In genomic region chr5:128015978-128016377, GRCh38 we compare ENCODE assay signal across 15 cellular contexts.
DNase-seq lines count a peak whose midpoint lies in the region; ATAC-seq, FAIRE-seq and TF ChIP-seq lines count a peak whose summit lies in the region.
"Had no signal": no experiment of that assay in that cellular context is flagged by ENCODE, and none has a peak within 500 bp of the region (broad histone marks: within the 10 kb centered on the region; RNA-seq: fewer than 3 reads in every experiment).

No MANE protein-coding gene starts in this region.

- H3K9ac ChIP-seq in HCT116 (ENCODE audit: low read length) (no peak overlapping the region), K562 (ENCODE audit: insufficient read depth in 1 of 2, low read depth in 2 of 2, low read length in 2 of 2) (no peak overlapping the region)
- H3K9ac ChIP-seq: BLaER1 treated with 17β-estradiol and CSF1 and Interleukin-3, amounts not matched to agents 10 nM and 100 nM had no signal

- H2AFZ ChIP-seq in HCT116 (ENCODE audit: low read depth, low read length, poor library complexity, severe bottlenecking) (no peak overlapping the region), K562 (ENCODE audit: low read depth, low read length) (no peak overlapping the region)

- TF ChIP-seq POLR2A in A549 (IDR thresholded peaks at IDR 0.05; ENCODE audit: low read length), result no peak
- TF ChIP-seq POLR2A in HCT116 (IDR thresholded peaks at IDR 0.05; ENCODE audit: borderline replicate concordance, extremely low read depth, insufficient read depth, insufficient read length), result no peak
- TF ChIP-seq POLR2A in K562 (conservative IDR thresholded peaks at IDR 0.05), result no peak
- no peak for TF ChIP-seq POLR2A in esophagus muscularis mucosa (IDR thresholded peaks at IDR 0.05; ENCODE audit: low read depth)

- H3K79me2 ChIP-seq in HCT116 (ENCODE audit: insufficient read depth, low read length) (no peaks in the 10 kb centered on the region), K562 (ENCODE audit: control insufficient read depth, insufficient read depth, low read length) (no peaks in the 10 kb centered on the region)

- TF ChIP-seq RAD21 in A549 (conservative IDR thresholded peaks at IDR 0.05 in 1 of 2, IDR thresholded peaks at IDR 0.05 in 1 of 2), result no peak
- no peak for TF ChIP-seq RAD21 in HCT116 (IDR thresholded peaks at IDR 0.05; ENCODE audit: low read depth)
- TF ChIP-seq RAD21 in K562 (CRISPR knock-in tag; conservative IDR thresholded peaks at IDR 0.05 in 1 of 2, IDR thresholded peaks at IDR 0.05 in 1 of 2), result no peak

- H3K9me1 ChIP-seq in K562 (ENCODE audit: control insufficient read depth, insufficient read depth, low read length), result no peaks in the 10 kb centered on the region

- in situ Hi-C loops in K562 (cut with MboI), result no loop called here

- 93% methylated on average over 1 of the region's 1 CpG for WGBS in A549 (ENCODE audit: missing lambda C conversion rate)
- WGBS in K562 (ENCODE audit: insufficient coverage, low coverage, missing lambda C conversion rate), result 14% methylated on average over 1 of the region's 1 CpG
- 100% methylated on average over 1 of the region's 1 CpG for WGBS in esophagus muscularis mucosa

- H3K9me3 ChIP-seq in A549 (no peaks in the 10 kb centered on the region), HCT116 (ENCODE audit: control insufficient read depth in 1 of 2, insufficient read depth in 1 of 2, low read depth in 1 of 2, low read length in 2 of 2) (no peaks in the 10 kb centered on the region), K562 (replicated peaks; ENCODE audit: control insufficient read depth, insufficient read depth, low read depth, low read length) (no peaks in the 10 kb centered on the region), left lung (no peaks in the 10 kb centered on the region), esophagus muscularis mucosa (no peaks in the 10 kb centered on the region)
- H3K9me3 ChIP-seq: BLaER1 treated with 17β-estradiol and CSF1 and Interleukin-3, amounts not matched to agents 10 nM and 100 nM had no signal

- H3K36me3 ChIP-seq in HCT116 (ENCODE audit: control insufficient read depth in 1 of 2, insufficient read depth in 2 of 2, low read length in 2 of 2) (no peaks in the 10 kb centered on the region), K562 (ENCODE audit: control insufficient read depth, insufficient read depth, low read length) (no peaks in the 10 kb centered on the region; the same call in 2 of the 3 replicates), left lung (no peaks in the 10 kb centered on the region), esophagus muscularis mucosa (no peaks in the 10 kb centered on the region)

- H3K27me3 Mint-ChIP-seq in memory B cell, result no peaks in the 10 kb centered on the region
- no peaks in the 10 kb centered on the region for H3K27me3 Mint-ChIP-seq in natural killer cell treated with Interleukin-12 subunit alpha and Interleukin-12 subunit beta and Interleukin-15 and Interleukin-18, amount 100 ng/mL, for 72 hours

- no peaks in the 10 kb centered on the region for H3K4me1 Mint-ChIP-seq in memory B cell
- no peaks in the 10 kb centered on the region for H3K4me1 Mint-ChIP-seq in natural killer cell treated with Interleukin-12 subunit alpha and Interleukin-12 subunit beta and Interleukin-15 and Interleukin-18, amount 100 ng/mL, for 72 hours (ENCODE audit: low read depth in 2 of 2)
- H3K4me1 Mint-ChIP-seq: H9 had no signal

- H3K9me2 ChIP-seq in HCT116 (ENCODE audit: insufficient read depth), result no peaks in the 10 kb centered on the region

- H3K27me3 ChIP-seq in HCT116 (ENCODE audit: insufficient read depth, low read length) (no peaks in the 10 kb centered on the region), K562 (ENCODE audit: control insufficient read depth in 2 of 2, insufficient read depth in 2 of 2, low read length in 2 of 2) (no peaks in the 10 kb centered on the region), left lung (no peaks in the 10 kb centered on the region), esophagus muscularis mucosa (no peaks in the 10 kb centered on the region)
- H3K27me3 ChIP-seq: BLaER1 treated with 17β-estradiol and CSF1 and Interleukin-3, amounts not matched to agents 10 nM and 100 nM had no signal

- BruUV-seq in HCT116 (replicated peaks; lab: Mats Ljungman, UMichigan) (no TSS peak), K562 (replicated peaks; lab: Mats Ljungman, UMichigan) (no TSS peak)

- RAD21 ChIA-PET in HCT116 (lab: Charles Lee; ENCODE audit: low non-redundant PET in 1 of 2, low total read pairs in 2 of 2, uncharacterized antibody in 2 of 2, unreplicated experiment in 2 of 2), result no interaction called here

- no peak overlapping the region for H3K4me3 Mint-ChIP-seq in memory B cell
- no peak overlapping the region for H3K4me3 Mint-ChIP-seq in natural killer cell treated with Interleukin-12 subunit alpha and Interleukin-12 subunit beta and Interleukin-15 and Interleukin-18, amount 100 ng/mL, for 72 hours
- H3K4me3 Mint-ChIP-seq: H9 had no signal

- H3K4me1 ChIP-seq in A549 (peaks cover 8% of the 10 kb centered on the region), HCT116 (ENCODE audit: control insufficient read depth in 1 of 2, insufficient read depth in 2 of 2, low read length in 2 of 2) (peaks cover 7 to 11% of the 10 kb centered on the region in 2 experiments; a peak in 3 of 4 replicates), K562 (replicated peaks in 1 of 2; ENCODE audit: control insufficient read depth in 2 of 2, insufficient read depth in 2 of 2, low read length in 2 of 2) (peaks cover 0 to 13% of the 10 kb centered on the region in 2 experiments; a peak in 3 of 5 replicates), left lung (no peaks in the 10 kb centered on the region), esophagus muscularis mucosa (no peaks in the 10 kb centered on the region)

- H3K4me3 ChIP-seq in A549 (no peak overlapping the region), HCT116 (replicated peaks in 1 of 2; ENCODE audit: low read depth in 1 of 2, low read length in 2 of 2) (no peak overlapping the region), K562 (no peak overlapping the region), left lung (no peak overlapping the region), esophagus muscularis mucosa (no peak overlapping the region)
- H3K4me3 ChIP-seq: BLaER1 treated with 17β-estradiol and CSF1 and Interleukin-3, amounts not matched to agents 10 nM and 100 nM had no signal

- POLR2A ChIA-PET in A549 (lab: Yijun Ruan, JAX), result no interaction called here
- POLR2A ChIA-PET in HCT116 (lab: Charles Lee), result no interaction called here
- POLR2A ChIA-PET in K562 (lab: Yijun Ruan, JAX), result interaction anchor here (1.8 kb wide), 1 partner anchor 16 kb away, joined by 10 read pairs; no protein-coding TSS in a partner anchor

- peaks cover 2% of the 10 kb centered on the region for H3K36me3 Mint-ChIP-seq in memory B cell
- no peaks in the 10 kb centered on the region for H3K36me3 Mint-ChIP-seq in natural killer cell treated with Interleukin-12 subunit alpha and Interleukin-12 subunit beta and Interleukin-15 and Interleukin-18, amount 100 ng/mL, for 72 hours

- no peak for TF ChIP-seq CTCF in A549 (IDR thresholded peaks at IDR 0.05)
- no peak for TF ChIP-seq CTCF in HCT116 (IDR thresholded peaks at IDR 0.05 in 2 of 3, conservative IDR thresholded peaks at IDR 0.05 in 1 of 3; ENCODE audit: borderline replicate concordance in 1 of 3, insufficient read depth in 1 of 3, low read depth in 2 of 3, low read length in 2 of 3)
- no peak for TF ChIP-seq CTCF in K562 (IDR thresholded peaks at IDR 0.05 in 2 of 3, conservative IDR thresholded peaks at IDR 0.05 in 1 of 3; ENCODE audit: insufficient read depth in 2 of 3, low read depth in 1 of 3, low read length in 3 of 3)
- no peak for TF ChIP-seq CTCF in left lung (IDR thresholded peaks at IDR 0.05)
- no peak for TF ChIP-seq CTCF in esophagus muscularis mucosa (IDR thresholded peaks at IDR 0.05)

- FAIRE-seq in A549 (lab: Jason Lieb, UNC), result no peak
- FAIRE-seq in K562 (lab: Jason Lieb, UNC), result no peak
- FAIRE-seq: HTR-8/SVneo had no signal

- peak overlapping the region; percentile 12; the same call in 1 of the 3 replicates for H3K4me2 ChIP-seq in A549
- H3K4me2 ChIP-seq in HCT116 (ENCODE audit: low read length), result peak overlapping the region; percentile 27
- peak overlapping the region; percentile 16 for H3K4me2 ChIP-seq in K562 (ENCODE audit: insufficient read depth, low read length)
- H3K4me2 ChIP-seq: BLaER1 treated with 17β-estradiol and CSF1 and Interleukin-3, amounts not matched to agents 10 nM and 100 nM had no signal

- CTCF ChIA-PET in A549 (lab: Yijun Ruan, JAX) (interaction anchor here (0.7 kb wide), 1 partner anchor 258 kb away, joined by 5 read pairs; no protein-coding TSS in a partner anchor), HCT116 (lab: Charles Lee) (no interaction called here), K562 (lab: Yijun Ruan, JAX; ENCODE audit: low intra/inter-chr PET ratio) (no interaction called here)

- no peak for ATAC-seq in A549
- peak; percentile 44; the same call in 1 of the 2 replicates for ATAC-seq in HCT116
- ATAC-seq in K562, result peak; percentile 42
- no peak for ATAC-seq in memory B cell (ENCODE audit: low read depth)
- no peak for ATAC-seq in left lung
- no peak for ATAC-seq in HG02759 (IDR thresholded peaks at IDR 0.05; ENCODE audit: unreplicated experiment)
- no peak for ATAC-seq in natural killer cell treated with Interleukin-12 subunit alpha and Interleukin-12 subunit beta and Interleukin-15 and Interleukin-18, amount 100 ng/mL, for 72 hours

- no peaks in the 10 kb centered on the region for H3K9me3 Mint-ChIP-seq in memory B cell
- no peaks in the 10 kb centered on the region for H3K9me3 Mint-ChIP-seq in natural killer cell treated with Interleukin-12 subunit alpha and Interleukin-12 subunit beta and Interleukin-15 and Interleukin-18, amount 100 ng/mL, for 72 hours
- H3K9me3 Mint-ChIP-seq: H9 had no signal

- 0 out of 6 replicates have a peak overlapping the region, but pooled peaks of 1 of the 2 experiments have one; percentile 34 for H3K27ac ChIP-seq in A549
- no peak overlapping the region for H3K27ac ChIP-seq in HCT116 (ENCODE audit: low read depth, low read length)
- no peak overlapping the region for H3K27ac ChIP-seq in K562 (ENCODE audit: extremely low read depth, low read depth, low read length)
- no peak overlapping the region for H3K27ac ChIP-seq in left lung
- no peak overlapping the region for H3K27ac ChIP-seq in esophagus muscularis mucosa (replicated peaks in 1 of 4)
- H3K27ac ChIP-seq: BLaER1 treated with 17β-estradiol and CSF1 and Interleukin-3, amounts not matched to agents 10 nM and 100 nM; HL-60 had no signal

- TF ChIP-seq EP300 in A549 (IDR thresholded peaks at IDR 0.05) (no peak), K562 (IDR thresholded peaks at IDR 0.05; ENCODE audit: low read length) (no peak), esophagus muscularis mucosa (IDR thresholded peaks at IDR 0.05) (no peak)

- H4K20me1 ChIP-seq in HCT116 (ENCODE audit: insufficient read depth) (no peaks in the 10 kb centered on the region), K562 (replicated peaks; ENCODE audit: control insufficient read depth, insufficient read depth, low read length) (no peaks in the 10 kb centered on the region)
- H4K20me1 ChIP-seq: BLaER1 treated with 17β-estradiol and CSF1 and Interleukin-3, amounts not matched to agents 10 nM and 100 nM had no signal

- no peak for DNase-seq in A549 (ENCODE audit: low read depth in 1 of 2, low spot score in 1 of 2)
- DNase-seq in HCT116 (ENCODE audit: low read depth, low spot score), result no peak
- peak in 3 of 4 experiments; percentile 8 to 14 (median 13) for DNase-seq in K562 (ENCODE audit: extremely low read depth in 1 of 4, low spot score in 3 of 4)
- DNase-seq in memory B cell (ENCODE audit: low spot score in 2 of 2), result no peak
- DNase-seq in left lung, result no peak
- DNase-seq in esophagus muscularis mucosa (ENCODE audit: extremely low spot score), result no peak
- DNase-seq in natural killer cell treated with Interleukin-12 subunit alpha and Interleukin-12 subunit beta and Interleukin-15 and Interleukin-18, amount 100 ng/mL, for 72 hours (ENCODE audit: low spot score), result no peak
- DNase-seq: 8988T, H9, NCI-H2081 treated with DMSO at 0.1 percent for 48 hours, NCI-H524 had no signal

- peak overlapping the region; percentile 17 for H3K27ac Mint-ChIP-seq in memory B cell
- no peak overlapping the region for H3K27ac Mint-ChIP-seq in natural killer cell treated with Interleukin-12 subunit alpha and Interleukin-12 subunit beta and Interleukin-15 and Interleukin-18, amount 100 ng/mL, for 72 hours
- H3K27ac Mint-ChIP-seq: H9 had no signal

- intact Hi-C loops in HCT116 (cut with micrococcal nuclease) (no loop called here), K562 (cut with micrococcal nuclease) (no loop called here), left lung (cut with DNase I) (no loop called here), esophagus muscularis mucosa (cut with DNase I) (no loop called here)

Comparison
In these comparisons a context has a peak if more than half of its experiments do, and no peak if none do; other contexts are left out.
1. ATAC-seq: peak in HCT116 (single experiment) and K562 (single experiment); none in A549 (0 of 2), memory B cell (single experiment), left lung (single experiment), HG02759 (single experiment) and natural killer cell treated with Interleukin-12 subunit alpha and Interleukin-12 subunit beta and Interleukin-15 and Interleukin-18, amount 100 ng/mL, for 72 hours (0 of 2).
2. DNase-seq: peak in K562 (3 of 4); none in A549 (0 of 2), HCT116 (single experiment), memory B cell (0 of 2), left lung (0 of 2), esophagus muscularis mucosa (single experiment) and natural killer cell treated with Interleukin-12 subunit alpha and Interleukin-12 subunit beta and Interleukin-15 and Interleukin-18, amount 100 ng/mL, for 72 hours (single experiment).
3. Of the 35 proteins assayed by ChIP-seq in both K562 and A549: peak only in K562: JUNB; only in A549: none; in both: none; in neither: 32; mixed calls (peak in some experiments, not most) for 2.
4. Peak in every context shown above with its lines, with median percentiles within 50 percentile points of each other: H3K4me2 ChIP-seq.